In the genomic region with DNA sequence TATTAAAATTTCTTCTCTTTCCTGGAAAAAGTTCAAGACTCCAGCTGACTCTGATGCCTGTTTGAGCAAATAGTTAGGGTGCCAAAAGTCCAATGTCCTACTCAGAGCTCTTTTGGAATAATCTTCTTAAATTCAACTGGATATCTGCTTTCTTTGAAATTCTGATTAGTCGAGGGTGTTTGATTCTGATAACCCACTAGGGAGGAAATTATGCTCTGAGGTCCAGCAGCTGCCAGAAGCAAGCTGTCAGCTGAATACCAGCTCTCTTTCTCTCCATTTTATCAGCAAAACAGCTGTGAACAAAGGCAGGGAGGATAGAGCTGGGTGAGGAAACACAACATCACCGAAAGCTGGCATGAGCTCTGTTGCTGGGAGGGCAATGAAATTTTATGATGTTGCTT, we compare ENCODE assay signal across 27 cellular contexts.
A peak's percentile ranks its signal among the peaks of the same experiment; 100 is the strongest.
DNase-seq lines count a peak whose midpoint lies in the region; ATAC-seq and TF ChIP-seq lines count a peak whose summit lies in the region.
"Had no signal": no experiment of that assay in that cellular context is flagged by ENCODE, and none has a peak within 500 bp of the region (broad histone marks: within the 10 kb centered on the region; RNA-seq: fewer than 3 reads in every experiment).

No MANE protein-coding gene starts in this region.

- no peak for TF ChIP-seq EP300 in transverse colon (IDR thresholded peaks at IDR 0.05; ENCODE audit: low read depth)

- 6% methylated on average over 2 of the region's 2 CpGs for WGBS in right cardiac atrium
- 0 to 14% (median 12%) methylated on average over 2 of the region's 2 CpGs for WGBS in heart left ventricle, 4 donors
- 27% methylated on average over 2 of the region's 2 CpGs for WGBS in transverse colon (ENCODE audit: low coverage in 1 of 2), 2 donors

- TF ChIP-seq CTCF in heart left ventricle (IDR thresholded peaks at IDR 0.05) (no peak), transverse colon (IDR thresholded peaks at IDR 0.05) (no peak), upper lobe of right lung (IDR thresholded peaks at IDR 0.05) (no peak)

- no peaks in the 10 kb centered on the region for H3K36me3 ChIP-seq in heart left ventricle
- no peaks in the 10 kb centered on the region for H3K36me3 ChIP-seq in transverse colon
- no peaks in the 10 kb centered on the region for H3K36me3 ChIP-seq in upper lobe of right lung
- H3K36me3 ChIP-seq: esophagus muscularis mucosa, gastrocnemius medialis, spleen, uterus had no signal

- H3K27me3 ChIP-seq in right cardiac atrium (ENCODE audit: control insufficient read depth, insufficient read depth) (no peaks in the 10 kb centered on the region), heart left ventricle (no peaks in the 10 kb centered on the region), transverse colon (no peaks in the 10 kb centered on the region), upper lobe of right lung (no peaks in the 10 kb centered on the region)
- H3K27me3 ChIP-seq: esophagus muscularis mucosa, gastrocnemius medialis, spleen, uterus had no signal

- H3K9me3 ChIP-seq in right cardiac atrium (ENCODE audit: control insufficient read depth, low read length) = no peaks in the 10 kb centered on the region
- H3K9me3 ChIP-seq in heart left ventricle = peaks cover 0 to 14% (median 0%) of the 10 kb centered on the region in 12 donors
- H3K9me3 ChIP-seq in transverse colon = no peaks in the 10 kb centered on the region
- no peaks in the 10 kb centered on the region for H3K9me3 ChIP-seq in upper lobe of right lung
- H3K9me3 ChIP-seq: gastrocnemius medialis, uterus had no signal

- ATAC-seq in right cardiac atrium (peak; percentile 48 to 50), heart left ventricle (no peak), left colon (peak; percentile 88), upper lobe of right lung (no peak), GM21717 (IDR thresholded peaks at IDR 0.05; ENCODE audit: unreplicated experiment) (no peak)
- ATAC-seq: gastrocnemius medialis; GM12878; HCT116; stimulated activated memory B cell treated with anti-CD40 and anti-IgM and Interleukin-4, amounts not matched to agents 10 μg/mL and 1 μg/mL and 100 μg/mL, for 72 hours had no signal

- H3K4me1 ChIP-seq in right cardiac atrium (ENCODE audit: control insufficient read depth, insufficient read depth, low read length) (peaks cover 7% of the 10 kb centered on the region), heart left ventricle (peaks cover 0 to 19% (median 5%) of the 10 kb centered on the region in 12 donors), transverse colon (peaks cover 0 to 17% (median 2%) of the 10 kb centered on the region in 4 donors), upper lobe of right lung (no peaks in the 10 kb centered on the region)
- H3K4me1 ChIP-seq: spleen, uterus had no signal

- no peak overlapping the region for H3K27ac ChIP-seq in right cardiac atrium (ENCODE audit: low read length)
- no peak overlapping the region for H3K27ac ChIP-seq in heart left ventricle
- H3K27ac ChIP-seq in transverse colon = peak overlapping the region; percentile 40 to 53 (median 46)
- H3K27ac ChIP-seq in upper lobe of right lung = no peak overlapping the region
- H3K27ac ChIP-seq: esophagus muscularis mucosa, gastrocnemius medialis, uterus, VCaP had no signal

- DNase-seq in right cardiac atrium (no peak), heart left ventricle (no peak), NCI-H69 (lab: John Stamatoyannopoulos, UW) (peak; percentile 67), left colon (peak in 1 of 2 donors; percentile 38), transverse colon (no peak), upper lobe of right lung (no peak), NCI-H2081 (lab: John Stamatoyannopoulos, UW) (no peak)
- DNase-seq: ACHN; activated CD4-positive, alpha-beta T cell treated with anti-CD3 and anti-CD28 coated beads for 48 hours; activated naive CD4-positive, alpha-beta T cell treated with Interleukin-2 at 50 U/mL for 16 hours; activated T-cell treated with anti-CD3 and anti-CD28 coated beads, Interleukin-2, amount 50 U/mL, for 48 hours; cortex of kidney; endodermal cell; gastrocnemius medialis; Karpas-422; naive B cell; NCI-H2029 treated with DMSO at 0.1 percent for 48 hours; nucleus accumbens; spleen; stimulated activated CD4-positive, alpha-beta T cell treated with anti-CD3 and anti-CD28 coated beads, Interleukin-2, amount 100 ng/mL, for 48 hours; uterus had no signal

- H3K4me3 ChIP-seq in right cardiac atrium (ENCODE audit: low read length) (no peak overlapping the region), heart left ventricle (no peak overlapping the region), transverse colon (no peak overlapping the region), upper lobe of right lung (no peak overlapping the region)
- H3K4me3 ChIP-seq: esophagus muscularis mucosa, gastrocnemius medialis, GM12878, spleen, uterus had no signal

- in situ Hi-C loops in transverse colon (cut with MboI; ENCODE audit: low pct_ligation_motif_present in 1 of 4, low pct_unique_long_range_greater_than_20kb in 1 of 4, low sequenced_read_pairs in 3 of 4) = no loop called here

- intact Hi-C loops in right cardiac atrium (cut with DNase I) (loop anchor here in 1 of 4 donors (10.0 kb wide), 1 partner anchor 56 kb away; no protein-coding TSS in a partner anchor), heart left ventricle (cut with DNase I) (loop anchor here in 6 of 10 donors (5.0 to 10.0 kb wide), 3 partner anchors 48 to 56 kb away; no protein-coding TSS in a partner anchor), left colon (cut with DNase I, micrococcal nuclease) (no loop called here), transverse colon (cut with DNase I; ENCODE audit: low total_unique reads) (no loop called here), upper lobe of right lung (cut with DNase I) (no loop called here)

- TF ChIP-seq POLR2A in heart left ventricle (IDR thresholded peaks at IDR 0.05) = no peak
- no peak for TF ChIP-seq POLR2A in transverse colon (IDR thresholded peaks at IDR 0.05)

Comparison
In these comparisons a context has a peak if more than half of its experiments do, and no peak if none do; other contexts are left out.
1. ATAC-seq: peak in right cardiac atrium (2 of 2) and left colon (single experiment); none in heart left ventricle (0 of 4), upper lobe of right lung (single experiment) and GM21717 (single experiment).
2. H3K27ac ChIP-seq: peak in transverse colon (4 of 4); none in right cardiac atrium (single experiment), heart left ventricle (0 of 12) and upper lobe of right lung (single experiment).
3. intact Hi-C loops: an anchor here in heart left ventricle (5.0 to 10.0 kb wide); none called in left colon, transverse colon and upper lobe of right lung.